ENCODE assay signal across 18 cellular contexts in the genomic region with DNA sequence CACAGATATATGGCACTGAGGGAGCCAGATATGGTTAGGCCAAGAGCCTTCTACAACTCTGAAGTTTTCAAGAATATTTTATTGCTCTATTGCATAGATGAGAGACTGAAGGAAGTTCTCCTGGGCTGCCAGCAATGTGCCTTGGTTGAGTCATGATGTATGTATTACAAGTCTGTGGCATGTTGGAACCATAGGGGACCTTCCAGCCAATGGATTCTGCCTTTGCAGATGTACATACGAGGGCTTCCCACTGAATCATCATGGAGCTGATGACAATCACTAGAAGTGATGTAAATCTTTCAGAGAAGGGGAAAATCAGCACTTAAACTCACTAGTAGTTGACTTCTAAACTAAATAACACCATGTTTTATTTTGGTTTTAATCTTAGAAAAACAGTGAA.
A peak's percentile ranks its signal among the peaks of the same experiment; 100 is the strongest.
DNase-seq lines count a peak whose midpoint lies in the region; ATAC-seq, FAIRE-seq and TF ChIP-seq lines count a peak whose summit lies in the region.
"Had no signal": no experiment of that assay in that cellular context is flagged by ENCODE, and none has a peak within 500 bp of the region (broad histone marks: within the 10 kb centered on the region; RNA-seq: fewer than 3 reads in every experiment).

No MANE protein-coding gene starts in this region.

- no peak for ATAC-seq in GM21825 (IDR thresholded peaks at IDR 0.05; ENCODE audit: unreplicated experiment)
- ATAC-seq: K562 had no signal

- H3K27ac Mint-ChIP-seq in mesothelial cell of epicardium, result no peak overlapping the region

- no peaks in the 10 kb centered on the region for H3K36me3 Mint-ChIP-seq in mesothelial cell of epicardium

- CTCF ChIA-PET in GM10248 (lab: Yijun Ruan, JAX), result interaction anchor here (0.6 kb wide), 1 partner anchor 15 kb away, joined by 3 read pairs; no protein-coding TSS in a partner anchor

- no peak overlapping the region for H3K4me3 ChIP-seq in bronchial epithelial cell (ENCODE audit: low read depth, low read length)
- H3K4me3 ChIP-seq: K562, PC-9, SJSA1 had no signal

- DNase-seq in AG08395 (ENCODE audit: low spot score) (peak; percentile 19), HCEC 1CT (peak; percentile 74), bronchial epithelial cell (ENCODE audit: low read depth) (peak; percentile 66), glomerular visceral epithelial cell (ENCODE audit: extremely low spot score) (peak; percentile 23), cortex of kidney (lab: John Stamatoyannopoulos, UW) (no peak), mesothelial cell of epicardium (ENCODE audit: low spot score in 2 of 2, unreplicated experiment in 2 of 2) (no peak), GM10248 (ENCODE audit: extremely low spot score) (no peak)
- DNase-seq: C1 segment of cervical spinal cord, DMS 273 treated with DMSO at 0.1 percent for 48 hours, NCI-H1048, NCI-H1436 treated with DMSO at 0.1 percent for 48 hours, NCI-H2081, NCI-H510A treated with DMSO at 0.1 percent for 48 hours, PC-9 had no signal

- POLR2A ChIA-PET in GM10248 (lab: Yijun Ruan, JAX), result no interaction called here

- no peaks in the 10 kb centered on the region for H3K36me3 ChIP-seq in bronchial epithelial cell (ENCODE audit: control insufficient read depth, insufficient read depth, low read length)
- H3K36me3 ChIP-seq: SJSA1 had no signal

- FAIRE-seq in bronchial epithelial cell (lab: Jason Lieb, UNC), result no peak
- FAIRE-seq: A204.1, K562 had no signal

- H3K4me3 Mint-ChIP-seq in mesothelial cell of epicardium, result no peak overlapping the region

- peaks cover 13% of the 10 kb centered on the region for H3K4me1 Mint-ChIP-seq in mesothelial cell of epicardium

- peaks cover 15% of the 10 kb centered on the region for H3K27me3 Mint-ChIP-seq in mesothelial cell of epicardium (ENCODE audit: low read depth)

- TF ChIP-seq CTCF in bronchial epithelial cell (IDR thresholded peaks at IDR 0.05; ENCODE audit: insufficient read depth, low read length, severe bottlenecking) (no peak), mesothelial cell of epicardium (IDR thresholded peaks at IDR 0.05; ENCODE audit: unreplicated experiment) (no peak), GM10248 (IDR thresholded peaks at IDR 0.05; ENCODE audit: control extremely low read depth, extremely low read depth, low read depth, missing control alignments) (no peak)

- H3K9me3 Mint-ChIP-seq in mesothelial cell of epicardium, result peaks cover 3% of the 10 kb centered on the region

- no peaks in the 10 kb centered on the region for H3K27me3 ChIP-seq in bronchial epithelial cell (ENCODE audit: control insufficient read depth, insufficient read depth, low read length)
- H3K27me3 ChIP-seq: SJSA1 had no signal

Comparison
In these comparisons a context has a peak if more than half of its experiments do, and no peak if none do; other contexts are left out.
1. DNase-seq: peak in AG08395 (single experiment), HCEC 1CT (single experiment), bronchial epithelial cell (single experiment) and glomerular visceral epithelial cell (single experiment); none in cortex of kidney (single experiment), mesothelial cell of epicardium (0 of 2) and GM10248 (single experiment).